22 cellular contexts compared by ENCODE assay signal in the genomic region with DNA sequence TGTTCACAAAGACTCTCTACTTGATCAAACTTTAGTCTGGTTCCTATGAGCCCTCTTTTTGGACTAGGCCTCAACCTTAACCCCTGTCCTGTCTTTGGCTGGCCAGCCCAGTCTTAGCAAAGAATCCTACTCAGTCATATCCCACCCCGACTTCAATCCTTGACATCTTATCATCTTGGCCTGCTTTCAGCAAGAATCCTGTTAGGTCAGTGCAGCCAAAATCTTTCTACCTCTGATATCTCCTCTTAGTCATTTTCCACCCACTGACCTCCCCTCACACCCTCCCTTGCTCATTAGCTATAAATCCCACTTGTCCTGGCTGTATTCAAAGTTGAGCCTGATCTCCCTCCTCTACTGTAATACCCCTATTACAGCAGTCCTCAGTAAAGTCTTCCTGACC.
"Had no signal": no experiment of that assay in that cellular context is flagged by ENCODE, and none has a peak within 500 bp of the region (broad histone marks: within the 10 kb centered on the region; RNA-seq: fewer than 3 reads in every experiment).

No MANE protein-coding gene starts in this region.

- H3K27ac ChIP-seq: coronary artery, esophagus muscularis mucosa, foreskin keratinocyte, gastroesophageal sphincter, left lung, lower lobe of right lung, psoas muscle, right lobe of liver, suprapubic skin, transverse colon, upper lobe of right lung, uterus had no signal

- H3K4me1 Mint-ChIP-seq: naive thymus-derived CD8-positive, alpha-beta T cell; stimulated activated naive CD8-positive, alpha-beta T cell treated with anti-CD3 and anti-CD28 coated beads, Interleukin-15, amount 100 ng/mL, for 72 hours had no signal

- H3K9me3 ChIP-seq: esophagus muscularis mucosa, gastroesophageal sphincter, left lung, lower lobe of right lung, psoas muscle, right lobe of liver, suprapubic skin, transverse colon, upper lobe of right lung, uterus had no signal

- H3K9me3 Mint-ChIP-seq: naive thymus-derived CD8-positive, alpha-beta T cell; stimulated activated naive CD8-positive, alpha-beta T cell treated with anti-CD3 and anti-CD28 coated beads, Interleukin-15, amount 100 ng/mL, for 72 hours had no signal

- H3K27me3 ChIP-seq: esophagus muscularis mucosa, foreskin keratinocyte, gastroesophageal sphincter, left lung, right lobe of liver, suprapubic skin, transverse colon, upper lobe of right lung, uterus had no signal

- H3K27ac Mint-ChIP-seq: naive thymus-derived CD8-positive, alpha-beta T cell; nephron progenitor cell; stimulated activated naive CD8-positive, alpha-beta T cell treated with anti-CD3 and anti-CD28 coated beads, Interleukin-15, amount 100 ng/mL, for 72 hours had no signal

- ATAC-seq: foreskin keratinocyte; gastroesophageal sphincter; left lung; lower lobe of right lung; naive thymus-derived CD8-positive, alpha-beta T cell; psoas muscle; stimulated activated naive CD8-positive, alpha-beta T cell treated with anti-CD3 and anti-CD28 coated beads, Interleukin-15, amount 100 ng/mL, for 72 hours; upper lobe of right lung had no signal

- H3K36me3 Mint-ChIP-seq: naive thymus-derived CD8-positive, alpha-beta T cell had no signal

- H3K4me1 ChIP-seq: esophagus muscularis mucosa, foreskin keratinocyte, gastroesophageal sphincter, left lung, lower lobe of right lung, psoas muscle, right lobe of liver, suprapubic skin, transverse colon, upper lobe of right lung, uterus had no signal

- H3K4me3 Mint-ChIP-seq: naive thymus-derived CD8-positive, alpha-beta T cell; nephron progenitor cell; stimulated activated naive CD8-positive, alpha-beta T cell treated with anti-CD3 and anti-CD28 coated beads, Interleukin-15, amount 100 ng/mL, for 72 hours had no signal

- H3K4me3 ChIP-seq: coronary artery, esophagus muscularis mucosa, gastroesophageal sphincter, left lung, lower lobe of right lung, psoas muscle, right lobe of liver, suprapubic skin, transverse colon, upper lobe of right lung, uterus had no signal

- DNase-seq: dermis blood vessel endothelial cell; effector memory CD4-positive, alpha-beta T cell; foreskin keratinocyte; left lung; lower lobe of right lung; naive thymus-derived CD8-positive, alpha-beta T cell; nephron progenitor cell; nucleus accumbens; psoas muscle; right lobe of liver; small intestine; stimulated activated CD4-positive, alpha-beta T cell treated with anti-CD3 and anti-CD28 coated beads, Interleukin-15, amount 100 ng/mL, for 24 hours; stimulated activated CD4-positive, alpha-beta T cell treated with anti-CD3 and anti-CD28 coated beads, Interleukin-2, amount 100 ng/mL, for 48 hours; stimulated activated naive CD4-positive, alpha-beta T cell; stimulated activated naive CD8-positive, alpha-beta T cell treated with anti-CD3 and anti-CD28 coated beads, Interleukin-15, amount 100 ng/mL, for 72 hours; transverse colon; upper lobe of right lung; uterus had no signal

- H3K27me3 Mint-ChIP-seq: stimulated activated naive CD8-positive, alpha-beta T cell treated with anti-CD3 and anti-CD28 coated beads, Interleukin-15, amount 100 ng/mL, for 72 hours had no signal
